ENCODE assay signal across 16 cellular contexts in the genomic region with DNA sequence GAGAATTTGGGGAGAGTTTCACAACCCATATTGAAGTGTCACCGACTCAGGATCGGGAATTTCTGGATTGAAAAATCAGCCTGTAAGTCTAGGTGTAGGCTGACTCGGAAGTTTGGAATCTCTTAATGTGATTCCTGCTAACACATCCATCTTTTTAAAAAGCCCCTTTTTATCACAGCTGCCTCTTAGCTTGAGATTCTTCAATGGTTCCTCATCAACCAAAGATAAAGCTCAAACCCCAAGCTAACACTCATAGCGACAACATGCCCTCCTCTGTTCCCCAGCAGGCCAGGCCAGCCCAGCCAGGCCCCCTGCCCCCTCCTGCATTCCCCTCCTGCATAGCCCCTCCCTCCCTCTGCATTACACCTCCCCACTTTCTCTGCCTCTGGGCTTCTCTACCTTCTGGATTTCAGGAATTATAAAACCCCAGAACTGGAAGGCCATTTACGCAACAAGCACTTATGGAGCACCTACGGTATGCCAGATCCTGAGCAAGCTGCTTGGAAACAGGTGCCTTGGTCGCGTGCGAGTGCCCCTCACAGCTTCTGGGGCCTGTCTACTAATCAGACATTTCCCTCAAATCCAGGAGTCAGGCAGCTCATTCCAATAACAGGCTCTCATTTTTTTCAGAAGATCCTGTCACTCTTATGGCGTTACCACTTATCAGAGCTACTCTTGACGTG.
DNase-seq lines count a peak whose midpoint lies in the region; ATAC-seq, FAIRE-seq and TF ChIP-seq lines count a peak whose summit lies in the region.
"Had no signal": no experiment of that assay in that cellular context is flagged by ENCODE, and none has a peak within 500 bp of the region (broad histone marks: within the 10 kb centered on the region; RNA-seq: fewer than 3 reads in every experiment).

No MANE protein-coding gene starts in this region.

- H3K36me3 ChIP-seq in SK-N-SH (replicated peaks in 1 of 2; ENCODE audit: control insufficient read depth in 1 of 2, insufficient read depth in 2 of 2, low read length in 1 of 2) (no peaks in the 10 kb centered on the region), RWPE2 (ENCODE audit: low read depth) (no peaks in the 10 kb centered on the region)

- TF ChIP-seq CTCF in SK-N-SH (IDR thresholded peaks at IDR 0.05) (no peak), RWPE2 (IDR thresholded peaks at IDR 0.05; ENCODE audit: poor library complexity, severe bottlenecking) (no peak)

- H3K79me2 ChIP-seq in SK-N-SH (ENCODE audit: insufficient read depth), result no peaks in the 10 kb centered on the region

- H3K4me2 ChIP-seq in SK-N-SH, result no peak overlapping the region

- H3K27me3 ChIP-seq in SK-N-SH (ENCODE audit: insufficient read depth), result no peaks in the 10 kb centered on the region
- no peaks in the 10 kb centered on the region for H3K27me3 ChIP-seq in RWPE2 (ENCODE audit: insufficient read depth, poor library complexity, severe bottlenecking)

- TF ChIP-seq RAD21 in SK-N-SH (IDR thresholded peaks at IDR 0.05; ENCODE audit: low read length), result no peak

- DNase-seq in SK-N-SH, result no peak
- DNase-seq in RWPE2 (ENCODE audit: low spot score), result peak; percentile 24
- DNase-seq in iris pigment epithelial cell (ENCODE audit: low read depth), result peak; percentile 21
- peak; percentile 32 for DNase-seq in urothelium cell line (ENCODE audit: low spot score)
- DNase-seq in NCI-H1048 (lab: John Stamatoyannopoulos, UW), result no peak
- DNase-seq in NCI-H510A (lab: John Stamatoyannopoulos, UW), result no peak
- DNase-seq: activated naive CD4-positive, alpha-beta T cell treated with Interleukin-2 at 50 U/mL for 16 hours; hippocampal formation; NCI-H510A treated with DMSO at 0.1 percent for 48 hours had no signal

- no peaks in the 10 kb centered on the region for H3F3A ChIP-seq in SK-N-SH (replicated peaks; ENCODE audit: insufficient read depth)

- CTCF ChIA-PET in SK-N-SH (lab: Yijun Ruan, JAX), result interaction anchor here (2.2 kb wide), 1 partner anchor 88 kb away, joined by 18 read pairs; no protein-coding TSS in a partner anchor

- H3K4me1 ChIP-seq in SK-N-SH (ENCODE audit: control insufficient read depth in 1 of 2, insufficient read depth in 2 of 2, low read depth in 1 of 2, low read length in 1 of 2) (peaks cover 0 to 24% of the 10 kb centered on the region in 2 experiments; a peak in 1 of 4 replicates), RWPE2 (ENCODE audit: insufficient read depth, poor library complexity, severe bottlenecking) (no peaks in the 10 kb centered on the region)

- POLR2A ChIA-PET in SK-N-SH (lab: Yijun Ruan, JAX), result no interaction called here

- no peaks in the 10 kb centered on the region for H4K20me1 ChIP-seq in SK-N-SH (ENCODE audit: insufficient read depth)

- no peak overlapping the region for H3K27ac ChIP-seq in SK-N-SH (ENCODE audit: low read depth in 2 of 2, low read length in 1 of 2)
- no peak overlapping the region for H3K27ac ChIP-seq in RWPE2 (ENCODE audit: poor library complexity, severe bottlenecking)
- H3K27ac ChIP-seq: 22Rv1, VCaP had no signal

- H3K9me3 ChIP-seq in SK-N-SH (no peaks in the 10 kb centered on the region), RWPE2 (ENCODE audit: severe bottlenecking) (no peaks in the 10 kb centered on the region)

- no peaks in the 10 kb centered on the region for H3K9me2 ChIP-seq in SK-N-SH

- no peak overlapping the region for H3K4me3 ChIP-seq in SK-N-SH (ENCODE audit: low read depth in 2 of 2, low read length in 1 of 2)
- H3K4me3 ChIP-seq in RWPE2 (ENCODE audit: severe bottlenecking), result no peak overlapping the region

- TF ChIP-seq EP300 in SK-N-SH (IDR thresholded peaks at IDR 0.05; ENCODE audit: borderline replicate concordance in 1 of 2, low read depth in 1 of 2, low read length in 1 of 2), result no peak

- ATAC-seq in SK-N-SH treated with all-trans-retinoic acid at 6 μM for 48 hours, result no peak; the same call in 1 of the 3 replicates
- ATAC-seq in RWPE2 (ENCODE audit: low read depth), result peak; percentile 40; the same call in 1 of the 3 replicates
- ATAC-seq in GM19463 (IDR thresholded peaks at IDR 0.05; ENCODE audit: unreplicated experiment), result no peak
- ATAC-seq: Right ventricle myocardium inferior had no signal

- no peak overlapping the region for H2AFZ ChIP-seq in SK-N-SH (ENCODE audit: low read depth)

- no peak for FAIRE-seq in urothelium cell line (lab: Jason Lieb, UNC)
- FAIRE-seq: D721Med, endothelial cell of umbilical vein had no signal

- WGBS in SK-N-SH (ENCODE audit: low lambda C conversion rate), result 83% methylated on average over 11 of the region's 11 CpGs

- no peak overlapping the region for H3K9ac ChIP-seq in SK-N-SH

TF ChIP-seq in SK-N-SH treated with all-trans-retinoic acid at 6 μM for 48 hours, 23 proteins besides CTCF, POLR2A, EP300 and RAD21:
- TF ChIP-seq ISL1 (CRISPR knock-in tag; IDR thresholded peaks at IDR 0.05) (peak; percentile 50; the same call in 1 of the 2 replicates), ZNF70 (CRISPR knock-in tag; IDR thresholded peaks at IDR 0.05) (no peak)

TF ChIP-seq in SK-N-SH, 30 proteins besides CTCF, POLR2A, EP300 and RAD21:
- TF ChIP-seq MAX (IDR thresholded peaks at IDR 0.05; ENCODE audit: low read depth), result no peak
- TF ChIP-seq, protein P1, sequence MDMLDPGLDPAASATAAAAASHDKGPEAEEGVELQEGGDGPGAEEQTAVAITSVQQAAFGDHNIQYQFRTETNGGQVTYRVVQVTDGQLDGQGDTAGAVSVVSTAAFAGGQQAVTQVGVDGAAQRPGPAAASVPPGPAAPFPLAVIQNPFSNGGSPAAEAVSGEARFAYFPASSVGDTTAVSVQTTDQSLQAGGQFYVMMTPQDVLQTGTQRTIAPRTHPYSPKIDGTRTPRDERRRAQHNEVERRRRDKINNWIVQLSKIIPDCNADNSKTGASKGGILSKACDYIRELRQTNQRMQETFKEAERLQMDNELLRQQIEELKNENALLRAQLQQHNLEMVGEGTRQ (IDR thresholded peaks at IDR 0.05; ENCODE audit: borderline replicate concordance, low read depth, low read length), result no peak

Comparison
In these comparisons a context has a peak if more than half of its experiments do, and no peak if none do; other contexts are left out.
1. DNase-seq: peak in RWPE2 (single experiment), iris pigment epithelial cell (single experiment) and urothelium cell line (single experiment); none in SK-N-SH (single experiment), NCI-H1048 (single experiment) and NCI-H510A (single experiment).